Comparison of ENCODE assay signal across 9 cellular contexts in genomic region chr3:36911990-36912804, GRCh38. TPM values are rescaled to one million over a fixed set of nuclear protein-coding genes. Genes with fewer than 3 reads are reported as not detected.
DNase-seq lines count a peak whose midpoint lies in the region; ATAC-seq and TF ChIP-seq lines count a peak whose summit lies in the region.
"Had no signal": no experiment of that assay in that cellular context is flagged by ENCODE, and none has a peak within 500 bp of the region (broad histone marks: within the 10 kb centered on the region; RNA-seq: fewer than 3 reads in every experiment).

No MANE protein-coding gene starts in this region.

- H3K27me3 ChIP-seq in Peyer's patch (no peaks in the 10 kb centered on the region), Caco-2 (replicated peaks; ENCODE audit: control insufficient read depth, insufficient read depth, low read length) (no peaks in the 10 kb centered on the region)

- intact Hi-C loops in CD14-positive monocyte (cut with micrococcal nuclease) (loop anchor here in 1 of 2 donors (5.0 kb wide), 1 partner anchor 80 kb away; the partner anchor contains the start of genes EPM2AIP1 and MLH1), Caco-2 (cut with micrococcal nuclease; ENCODE audit: unreplicated experiment) (loop anchor here (2.0 kb wide), 1 partner anchor 47 kb away; no protein-coding TSS in a partner anchor)

- H3K27ac Mint-ChIP-seq in CD14-positive monocyte (peak overlapping the region; percentile 89 to 94 (median 91)), Caco-2 (ENCODE audit: unreplicated experiment) (no peak overlapping the region)

- POLR2A ChIA-PET in Caco-2 (lab: Charles Lee) = no interaction called here

- H3K4me3 Mint-ChIP-seq in CD14-positive monocyte = no peak overlapping the region
- H3K4me3 Mint-ChIP-seq in Caco-2 (ENCODE audit: unreplicated experiment) = no peak overlapping the region
- H3K4me3 Mint-ChIP-seq: neural crest cell had no signal

- H3K4me3 ChIP-seq in Peyer's patch (peak overlapping the region in 1 of 4 donors; percentile 20), choroid plexus epithelial cell (ENCODE audit: low read depth, low read length) (no peak overlapping the region), Caco-2 (ENCODE audit: low read depth, low read length) (no peak overlapping the region)

- H3K36me3 ChIP-seq in Peyer's patch (no peaks in the 10 kb centered on the region), Caco-2 (ENCODE audit: control insufficient read depth, insufficient read depth, low read length) (no peaks in the 10 kb centered on the region)

- H3K36me3 Mint-ChIP-seq in CD14-positive monocyte = no peaks in the 10 kb centered on the region
- no peaks in the 10 kb centered on the region for H3K36me3 Mint-ChIP-seq in Caco-2 (ENCODE audit: insufficient read depth, unreplicated experiment)

- H3K9me3 Mint-ChIP-seq in CD14-positive monocyte (no peaks in the 10 kb centered on the region), Caco-2 (ENCODE audit: unreplicated experiment) (no peaks in the 10 kb centered on the region)
- H3K9me3 Mint-ChIP-seq: neural crest cell had no signal

- H3K27me3 Mint-ChIP-seq in CD14-positive monocyte (ENCODE audit: low read depth in 3 of 3) (no peaks in the 10 kb centered on the region), Caco-2 (ENCODE audit: insufficient read depth, unreplicated experiment) (no peaks in the 10 kb centered on the region)

- ATAC-seq in GM18870 (IDR thresholded peaks at IDR 0.05; ENCODE audit: unreplicated experiment) (peak; percentile 97), HG03064 (IDR thresholded peaks at IDR 0.05; ENCODE audit: low read depth, unreplicated experiment) (peak; percentile 88)

- TF ChIP-seq POLR2A in Peyer's patch (IDR thresholded peaks at IDR 0.05) = no peak

- H3K4me1 ChIP-seq in Peyer's patch (peaks cover 0 to 13% (median 5%) of the 10 kb centered on the region in 4 donors), Caco-2 (0 out of 2 replicates have a peak, but pooled peaks cover 7% of the 10 kb centered on the region)

- peak overlapping the region; percentile 65 to 76 (median 70) for H3K27ac ChIP-seq in Peyer's patch

- DNase-seq in CD14-positive monocyte (ENCODE audit: low spot score) (peak; percentile 68), Peyer's patch (peak in 1 of 3 donors; percentile 40), choroid plexus epithelial cell (ENCODE audit: low read depth) (peak; percentile 92), non-pigmented ciliary epithelial cell (ENCODE audit: low read depth) (peak; percentile 62), Caco-2 (no peak), HT-29 (ENCODE audit: low spot score) (no peak)

- TF ChIP-seq CTCF in CD14-positive monocyte (IDR thresholded peaks at IDR 0.05) (no peak), Peyer's patch (IDR thresholded peaks at IDR 0.05) (peak in 2 of 6 experiments; percentile 22 to 28), choroid plexus epithelial cell (conservative IDR thresholded peaks at IDR 0.05; ENCODE audit: low read depth, low read length) (no peak), Caco-2 (IDR thresholded peaks at IDR 0.05; ENCODE audit: insufficient read depth in 1 of 2, low read depth in 1 of 2, low read length in 1 of 2, severe bottlenecking in 1 of 2, unreplicated experiment in 1 of 2) (no peak)

- H3K9me3 ChIP-seq in Peyer's patch (no peaks in the 10 kb centered on the region), Caco-2 (no peaks in the 10 kb centered on the region)

- H3K4me1 Mint-ChIP-seq in CD14-positive monocyte (peaks cover 41% of the 10 kb centered on the region), Caco-2 (ENCODE audit: low read depth, unreplicated experiment) (peaks cover 25% of the 10 kb centered on the region)

- no TSS peak for BruUV-seq in Caco-2 (replicated peaks; lab: Mats Ljungman, UMichigan)

- CTCF ChIA-PET in Caco-2 (lab: Charles Lee) = no interaction called here

RNA-seq across cellular contexts. Expression of gene TRANK1, which starts 32.7 kb away (rescaled TPM):
- polyA plus RNA-seq in CD14-positive monocyte = 1 to 10 TPM; 2.8 to 5.8 TPM
- total RNA-seq in Peyer's patch (10 to 100 TPM; 47.9 to 92.6 (median 59.9) TPM), Caco-2 (2022) (4.3 and 5.0 TPM in 2 replicates)
- total RNA-seq in HT-29 (2014; rRNA removed; shearing (Covaris generic)) = 0.13 and 6.4 TPM in 2 replicates

Comparison
In these comparisons a context has a peak if more than half of its experiments do, and no peak if none do; other contexts are left out.
1. DNase-seq: peak in CD14-positive monocyte (single experiment), choroid plexus epithelial cell (single experiment) and non-pigmented ciliary epithelial cell (single experiment); none in Caco-2 (0 of 2) and HT-29 (single experiment).